In the genomic region with DNA sequence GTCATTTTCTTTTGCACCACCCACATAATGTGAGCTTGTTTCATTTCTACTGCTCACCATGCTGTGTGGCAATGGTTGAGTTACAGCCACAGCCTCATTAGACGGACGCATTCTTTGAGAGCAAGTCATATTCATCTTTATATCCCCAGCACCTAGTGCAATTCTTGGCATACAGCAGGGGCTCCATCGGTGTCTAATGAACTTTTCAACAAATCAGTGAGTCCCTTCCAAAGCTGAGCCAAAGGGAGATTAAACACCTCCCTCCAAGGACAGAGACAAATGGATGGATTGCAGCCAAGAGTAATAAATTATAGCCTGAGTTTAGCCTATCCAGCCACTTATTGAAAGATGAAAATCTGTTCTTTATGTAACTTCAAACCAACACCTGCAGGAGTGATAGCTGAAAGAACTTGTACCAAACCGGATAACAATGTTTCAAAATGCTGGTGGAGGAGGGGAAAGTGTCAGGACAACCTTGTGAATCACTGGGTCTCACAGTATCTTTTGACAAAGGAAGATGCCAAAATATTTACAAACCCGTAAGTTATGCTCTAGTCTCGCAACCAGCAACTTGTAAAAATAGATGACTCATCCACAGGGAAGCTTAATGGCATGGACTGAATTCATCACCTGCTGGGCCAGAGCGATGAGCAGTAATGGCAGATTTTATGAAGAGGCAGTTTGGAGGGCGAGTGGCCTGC, we compare ENCODE assay signal across 1 cellular context.
A peak's percentile ranks its signal among the peaks of the same experiment; 100 is the strongest.
TF ChIP-seq lines count a peak whose summit lies in the region.

No MANE protein-coding gene starts in this region.

TF ChIP-seq in SK-N-SH, 30 proteins besides CTCF, POLR2A, EP300 and RAD21 (continued from another document):
- no peak for TF ChIP-seq CHD2 (IDR thresholded peaks at IDR 0.05; ENCODE audit: low read length, partially characterized antibody)
- TF ChIP-seq TAF1 (IDR thresholded peaks at IDR 0.05; ENCODE audit: borderline replicate concordance, low read depth, low read length) = no peak
- no peak for TF ChIP-seq GATA2 (CRISPR knock-in tag; IDR thresholded peaks at IDR 0.05)
- TF ChIP-seq, protein P1, sequence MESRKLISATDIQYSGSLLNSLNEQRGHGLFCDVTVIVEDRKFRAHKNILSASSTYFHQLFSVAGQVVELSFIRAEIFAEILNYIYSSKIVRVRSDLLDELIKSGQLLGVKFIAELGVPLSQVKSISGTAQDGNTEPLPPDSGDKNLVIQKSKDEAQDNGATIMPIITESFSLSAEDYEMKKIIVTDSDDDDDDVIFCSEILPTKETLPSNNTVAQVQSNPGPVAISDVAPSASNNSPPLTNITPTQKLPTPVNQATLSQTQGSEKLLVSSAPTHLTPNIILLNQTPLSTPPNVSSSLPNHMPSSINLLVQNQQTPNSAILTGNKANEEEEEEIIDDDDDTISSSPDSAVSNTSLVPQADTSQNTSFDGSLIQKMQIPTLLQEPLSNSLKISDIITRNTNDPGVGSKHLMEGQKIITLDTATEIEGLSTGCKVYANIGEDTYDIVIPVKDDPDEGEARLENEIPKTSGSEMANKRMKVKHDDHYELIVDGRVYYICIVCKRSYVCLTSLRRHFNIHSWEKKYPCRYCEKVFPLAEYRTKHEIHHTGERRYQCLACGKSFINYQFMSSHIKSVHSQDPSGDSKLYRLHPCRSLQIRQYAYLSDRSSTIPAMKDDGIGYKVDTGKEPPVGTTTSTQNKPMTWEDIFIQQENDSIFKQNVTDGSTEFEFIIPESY (IDR thresholded peaks at IDR 0.05; ENCODE audit: borderline replicate concordance, low read depth) = no peak
- TF ChIP-seq, protein P2, sequence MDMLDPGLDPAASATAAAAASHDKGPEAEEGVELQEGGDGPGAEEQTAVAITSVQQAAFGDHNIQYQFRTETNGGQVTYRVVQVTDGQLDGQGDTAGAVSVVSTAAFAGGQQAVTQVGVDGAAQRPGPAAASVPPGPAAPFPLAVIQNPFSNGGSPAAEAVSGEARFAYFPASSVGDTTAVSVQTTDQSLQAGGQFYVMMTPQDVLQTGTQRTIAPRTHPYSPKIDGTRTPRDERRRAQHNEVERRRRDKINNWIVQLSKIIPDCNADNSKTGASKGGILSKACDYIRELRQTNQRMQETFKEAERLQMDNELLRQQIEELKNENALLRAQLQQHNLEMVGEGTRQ (IDR thresholded peaks at IDR 0.05; ENCODE audit: borderline replicate concordance, low read depth, low read length) = no peak
- TF ChIP-seq FOSL2 (IDR thresholded peaks at IDR 0.05; ENCODE audit: borderline replicate concordance, low read depth) = peak; percentile 50; the same call in 1 of the 2 replicates
- no peak for TF ChIP-seq FOXJ3 (CRISPR knock-in tag; IDR thresholded peaks at IDR 0.05)
- TF ChIP-seq POLR2AphosphoS5 (IDR thresholded peaks at IDR 0.05; ENCODE audit: low read depth, low read length) = no peak
